ENCODE assay signal across 14 cellular contexts in the genomic region with DNA sequence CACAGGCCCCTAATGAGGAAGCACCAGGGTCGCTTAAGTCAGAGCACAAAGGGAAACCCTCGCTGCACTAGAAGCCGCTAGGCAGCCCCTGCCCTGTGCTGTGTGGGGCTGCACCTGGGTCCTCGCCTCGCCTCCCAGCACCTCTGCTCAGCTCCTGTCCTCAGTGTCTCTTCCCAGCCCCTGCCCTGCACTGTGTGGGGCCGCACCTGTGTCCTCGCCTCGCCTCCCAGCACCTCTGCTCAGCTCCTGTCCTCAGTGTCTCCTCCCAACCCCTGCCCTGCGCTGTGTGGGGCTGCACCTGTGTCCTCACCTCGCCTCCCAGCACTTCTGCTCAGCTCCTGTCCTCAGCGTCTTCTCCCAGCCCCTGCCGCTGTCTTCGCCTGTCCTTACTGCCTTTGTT.
"Had no signal": no experiment of that assay in that cellular context is flagged by ENCODE, and none has a peak within 500 bp of the region (broad histone marks: within the 10 kb centered on the region; RNA-seq: fewer than 3 reads in every experiment).

No MANE protein-coding gene starts in this region.

- H3K36me3 ChIP-seq: esophagus squamous epithelium, ovary, tibial artery had no signal

- H3K4me3 Mint-ChIP-seq: activated CD8-positive, alpha-beta memory T cell treated with anti-CD3 and anti-CD28 coated beads, Interleukin-2, amount 10 ng/mL, durations not matched to agents 7 days and 5 days; activated naive CD8-positive, alpha-beta T cell; activated T-cell treated with anti-CD3 and anti-CD28 coated beads, Interleukin-2, amount 50 U/mL, for 24 hours; immature natural killer cell had no signal

- H3K27ac ChIP-seq: esophagus squamous epithelium, ovary, tibial artery had no signal

- ATAC-seq: activated CD4-positive, CD25-positive, alpha-beta regulatory T cell treated with anti-CD3 and anti-CD28 coated beads, Interleukin-2, amount 50 U/mL, for 24 hours; activated CD8-positive, alpha-beta memory T cell treated with anti-CD3 and anti-CD28 coated beads, Interleukin-2, amount 10 ng/mL, durations not matched to agents 7 days and 5 days had no signal

- H3K4me3 ChIP-seq: esophagus squamous epithelium, lung, ovary, tibial artery had no signal

- H3K4me1 Mint-ChIP-seq: activated CD8-positive, alpha-beta memory T cell treated with anti-CD3 and anti-CD28 coated beads, Interleukin-2, amount 10 ng/mL, durations not matched to agents 7 days and 5 days; immature natural killer cell had no signal

- H3K27me3 ChIP-seq: ovary, tibial artery had no signal

- H3K27ac Mint-ChIP-seq: activated CD8-positive, alpha-beta memory T cell treated with anti-CD3 and anti-CD28 coated beads, Interleukin-2, amount 10 ng/mL, durations not matched to agents 7 days and 5 days; activated naive CD8-positive, alpha-beta T cell; activated T-cell treated with anti-CD3 and anti-CD28 coated beads, Interleukin-2, amount 50 U/mL, for 24 hours; immature natural killer cell had no signal

- H3K36me3 Mint-ChIP-seq: activated CD8-positive, alpha-beta memory T cell treated with anti-CD3 and anti-CD28 coated beads, Interleukin-2, amount 10 ng/mL, durations not matched to agents 7 days and 5 days; activated naive CD8-positive, alpha-beta T cell; immature natural killer cell had no signal

- H3K27me3 Mint-ChIP-seq: activated CD8-positive, alpha-beta memory T cell treated with anti-CD3 and anti-CD28 coated beads, Interleukin-2, amount 10 ng/mL, durations not matched to agents 7 days and 5 days; activated naive CD8-positive, alpha-beta T cell; activated T-cell treated with anti-CD3 and anti-CD28 coated beads, Interleukin-2, amount 50 U/mL, for 24 hours had no signal

- H3K4me1 ChIP-seq: esophagus squamous epithelium, tibial artery had no signal

- DNase-seq: activated CD4-positive, alpha-beta T cell treated with anti-CD3 and anti-CD28 coated beads, Interleukin-2, amount 50 U/mL, for 48 hours; activated CD8-positive, alpha-beta memory T cell treated with anti-CD3 and anti-CD28 coated beads, Interleukin-2, amount 10 ng/mL, durations not matched to agents 7 days and 5 days; activated gamma-delta T cell; activated T-cell treated with anti-CD3 and anti-CD28 coated beads, Interleukin-2, amount 50 U/mL, for 24 hours; anterior cingulate cortex; esophagus squamous epithelium; foreskin fibroblast; immature natural killer cell; ovary; stimulated activated CD4-positive, alpha-beta T cell treated with anti-CD3 and anti-CD28 coated beads, Interleukin-4, amount 100 ng/mL, for 1 hour; tibial artery had no signal

- H3K9me3 Mint-ChIP-seq: activated T-cell treated with anti-CD3 and anti-CD28 coated beads, Interleukin-2, amount 50 U/mL, for 24 hours had no signal

- H3K9me3 ChIP-seq: esophagus squamous epithelium, ovary had no signal
